Comparison of ENCODE assay signal across 10 cellular contexts in genomic region chr6:1390071-1390804, GRCh38. TPM values are rescaled to one million over a fixed set of nuclear protein-coding genes. Genes with fewer than 3 reads are reported as not detected.
A peak's percentile ranks its signal among the peaks of the same experiment; 100 is the strongest.
DNase-seq lines count a peak whose midpoint lies in the region; ATAC-seq, FAIRE-seq and TF ChIP-seq lines count a peak whose summit lies in the region.
"Had no signal": no experiment of that assay in that cellular context is flagged by ENCODE, and none has a peak within 500 bp of the region (broad histone marks: within the 10 kb centered on the region; RNA-seq: fewer than 3 reads in every experiment).

No MANE protein-coding gene starts in this region.

- H3K27me3 ChIP-seq in cardiac muscle cell, result peaks cover 100% of the 10 kb centered on the region

- H3K27ac ChIP-seq in cardiac muscle cell, result no peak overlapping the region
- H3K27ac ChIP-seq: VCaP had no signal

- POLR2A ChIA-PET in activated CD8-positive, alpha-beta T cell treated with anti-CD3 and anti-CD28 coated beads for 36 hours (lab: Charles Lee), result no interaction called here

- FAIRE-seq in GM19239 (lab: Jason Lieb, UNC), result no peak

- CTCF ChIA-PET in activated CD8-positive, alpha-beta T cell treated with anti-CD3 and anti-CD28 coated beads for 36 hours (lab: Charles Lee), result interaction anchor here (1.1 to 2.4 kb wide), 3 partner anchors 9 to 592 kb away, joined by 3 to 10 read pairs (median 4); no protein-coding TSS in a partner anchor

- H3K4me3 Mint-ChIP-seq in activated CD8-positive, alpha-beta T cell treated with anti-CD3 and anti-CD28 coated beads for 36 hours, result peak overlapping the region; percentile 58

- ATAC-seq in activated CD8-positive, alpha-beta T cell treated with anti-CD3 and anti-CD28 coated beads for 36 hours, result no peak
- ATAC-seq in sciatic nerve, result peak; percentile 41
- ATAC-seq in HG03097 (IDR thresholded peaks at IDR 0.05; ENCODE audit: low FRiP score, unreplicated experiment), result no peak
- no peak for ATAC-seq in HG03354 (IDR thresholded peaks at IDR 0.05; ENCODE audit: poor library complexity, severe bottlenecking, unreplicated experiment)

- no peaks in the 10 kb centered on the region for H3K9me3 Mint-ChIP-seq in activated CD8-positive, alpha-beta T cell treated with anti-CD3 and anti-CD28 coated beads for 36 hours

- peak overlapping the region; percentile 47 for H3K4me3 ChIP-seq in cardiac muscle cell

- no peak overlapping the region for H3K27ac Mint-ChIP-seq in activated CD8-positive, alpha-beta T cell treated with anti-CD3 and anti-CD28 coated beads for 36 hours

- peaks cover 4% of the 10 kb centered on the region for H3K4me1 ChIP-seq in cardiac muscle cell (ENCODE audit: low read depth)

- H3K9me3 ChIP-seq in cardiac muscle cell (ENCODE audit: low read depth), result no peaks in the 10 kb centered on the region

- H3K36me3 ChIP-seq in cardiac muscle cell, result no peaks in the 10 kb centered on the region

- DNase-seq in NCI-H82 (lab: John Stamatoyannopoulos, UW) (peak; percentile 67), NCI-H82 treated with DMSO at 0.1 percent for 48 hours (lab: John Stamatoyannopoulos, UW; ENCODE audit: unreplicated experiment) (no peak), cardiac muscle cell (ENCODE audit: low read depth in 1 of 2, low spot score in 1 of 2) (peak; percentile 67 to 68), sciatic nerve (ENCODE audit: low spot score) (no peak), GM19239 (ENCODE audit: insufficient read length, low spot score) (no peak)
- no peak for DNase-seq in activated CD8-positive, alpha-beta T cell treated with anti-CD3 and anti-CD28 coated beads for 36 hours
- DNase-seq: DND-41 had no signal

- no peaks in the 10 kb centered on the region for H3K36me3 Mint-ChIP-seq in activated CD8-positive, alpha-beta T cell treated with anti-CD3 and anti-CD28 coated beads for 36 hours (ENCODE audit: low read depth)

- H3K4me1 Mint-ChIP-seq in activated CD8-positive, alpha-beta T cell treated with anti-CD3 and anti-CD28 coated beads for 36 hours (ENCODE audit: low read depth), result peaks cover 13% of the 10 kb centered on the region

- intact Hi-C loops in activated CD8-positive, alpha-beta T cell treated with anti-CD3 and anti-CD28 coated beads for 36 hours (cut with micrococcal nuclease), result no loop called here
- intact Hi-C loops in sciatic nerve (cut with DNase I), result loop anchor here (10.0 kb wide), 1 partner anchor 795 kb away; no protein-coding TSS in a partner anchor

- TF ChIP-seq CTCF in activated CD8-positive, alpha-beta T cell treated with anti-CD3 and anti-CD28 coated beads for 36 hours (IDR thresholded peaks at IDR 0.05), result no peak
- no peak for TF ChIP-seq CTCF in cardiac muscle cell (IDR thresholded peaks at IDR 0.05; ENCODE audit: low read depth, low read length)

- peaks cover 76% of the 10 kb centered on the region for H3K27me3 Mint-ChIP-seq in activated CD8-positive, alpha-beta T cell treated with anti-CD3 and anti-CD28 coated beads for 36 hours

RNA-seq across cellular contexts. Expression of gene FOXF2, which starts 0.9 kb away (rescaled TPM):
- total RNA-seq in activated CD8-positive, alpha-beta T cell treated with anti-CD3 and anti-CD28 coated beads for 36 hours, result not detected
- total RNA-seq in cardiac muscle cell (0.09 TPM in 1 of 2 replicates, not detected in the other), sciatic nerve (0.58 TPM)
- 0.16 TPM in 2 replicates for polyA plus RNA-seq in cardiac muscle cell

Comparison
In these comparisons a context has a peak if more than half of its experiments do, and no peak if none do; other contexts are left out.
1. DNase-seq: peak in NCI-H82 (single experiment) and cardiac muscle cell (2 of 2); none in NCI-H82 treated with DMSO at 0.1 percent for 48 hours (single experiment), activated CD8-positive, alpha-beta T cell treated with anti-CD3 and anti-CD28 coated beads for 36 hours (single experiment), sciatic nerve (single experiment) and GM19239 (single experiment).